In the genomic region with DNA sequence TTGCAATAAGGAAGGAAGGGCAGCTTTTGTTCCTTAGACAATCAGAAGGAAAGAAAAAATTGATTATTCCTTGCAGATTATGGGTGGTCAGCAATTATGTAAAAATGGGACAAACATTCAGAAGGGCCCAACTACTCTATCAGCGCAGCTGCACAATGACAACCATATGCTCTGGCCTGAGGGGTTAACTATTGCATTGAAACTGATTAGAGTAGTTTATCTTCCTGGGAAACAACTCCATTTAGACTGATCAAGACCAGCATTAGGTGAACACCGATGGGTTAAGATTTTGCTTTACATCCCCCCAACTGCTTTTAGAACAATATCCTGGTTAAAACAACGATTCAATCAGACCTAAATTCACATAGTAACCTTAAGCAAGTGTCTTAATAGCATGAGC, we compare ENCODE assay signal across 38 cellular contexts.
"Had no signal": no experiment of that assay in that cellular context is flagged by ENCODE, and none has a peak within 500 bp of the region (broad histone marks: within the 10 kb centered on the region; RNA-seq: fewer than 3 reads in every experiment).

No MANE protein-coding gene starts in this region.

- H3K27ac ChIP-seq: Peyer's patch, SJSA1, VCaP had no signal

- ATAC-seq: activated naive CD4-positive, alpha-beta T cell treated with anti-CD3 and anti-CD28 coated beads, Interleukin-2, amount 50 U/mL, for 72 hours; activated T-cell treated with anti-CD3 and anti-CD28 coated beads, Interleukin-2, amount 50 U/mL, for 4 hours; PC-3 had no signal

- DNase-seq: activated B cell treated with CpG ODN at 0.5 μM for 24 hours; activated CD4-positive, alpha-beta memory T cell treated with anti-CD3 and anti-CD28 coated beads for 36 hours; activated CD4-positive, alpha-beta T cell treated with anti-CD3 and anti-CD28 coated beads for 4 hours; activated CD4-positive, alpha-beta T cell treated with anti-CD3 and anti-CD28 coated beads, Interleukin-2, amount 50 U/mL, for 1 hour; activated CD4-positive, CD25-positive, alpha-beta regulatory T cell treated with anti-CD3 and anti-CD28 coated beads, Interleukin-2, amount 50 U/mL, for 72 hours; activated CD8-positive, alpha-beta memory T cell treated with anti-CD3 and anti-CD28 coated beads, Interleukin-2, amount 50 U/mL, for 4 hours; activated gamma-delta T cell treated with Interleukin-2 at 50 U/mL for 16 hours; activated naive CD4-positive, alpha-beta T cell treated with anti-CD3 and anti-CD28 coated beads for 36 hours; activated T-cell treated with anti-CD3 and anti-CD28 coated beads for 4 hours; activated T-cell treated with anti-CD3 and anti-CD28 coated beads, Interleukin-2, amount 50 U/mL, for 4 hours; anterior cingulate cortex; caudate nucleus; cerebellar nuclear complex; Karpas-422; NCI-H1105; NCI-H1417 treated with DMSO at 0.1 percent for 48 hours; NCI-H1694 treated with DMSO at 0.1 percent for 48 hours; NCI-H2029; NCI-H2107; NCI-H2171; NCI-H510A; NCI-H526; NCI-H748 treated with DMSO at 0.1 percent for 48 hours; NK-92 treated with Interleukin-12 subunit alpha and Interleukin-12 subunit beta, amount 100 ng/mL, for 24 hours; PC-3; Peyer's patch; RPMI8226; SHP77 treated with DMSO at 0.1 percent for 48 hours; SW 1271; T-helper 1 cell; T-helper 2 cell; T-helper 9 cell had no signal

- H3K27me3 ChIP-seq: Peyer's patch, SJSA1 had no signal

- H3K27ac Mint-ChIP-seq: activated B cell treated with CpG ODN at 0.5 μM for 24 hours; activated CD4-positive, alpha-beta memory T cell treated with anti-CD3 and anti-CD28 coated beads for 36 hours; activated naive CD4-positive, alpha-beta T cell treated with anti-CD3 and anti-CD28 coated beads for 36 hours; activated naive CD4-positive, alpha-beta T cell treated with anti-CD3 and anti-CD28 coated beads, Interleukin-2, amount 50 U/mL, for 72 hours; activated T-helper 1 cell treated with anti-CD3 and anti-CD28 coated beads, Interleukin-12 subunit alpha, Interleukin-12 subunit beta, Interleukin-2, Interleukin-4 antibody, amounts not matched to agents 30 ng/mL and 10 ng/mL and 1 ng/mL, durations not matched to agents 14 hours and 24 hours and 36 hours had no signal

- H3K4me3 ChIP-seq: Peyer's patch, SJSA1 had no signal

- H3K9me3 ChIP-seq: Peyer's patch, SJSA1 had no signal

- H3K4me3 Mint-ChIP-seq: activated B cell treated with CpG ODN at 0.5 μM for 24 hours; activated CD4-positive, alpha-beta memory T cell treated with anti-CD3 and anti-CD28 coated beads for 36 hours; activated naive CD4-positive, alpha-beta T cell treated with anti-CD3 and anti-CD28 coated beads for 36 hours; activated T-cell treated with anti-CD3 and anti-CD28 coated beads, Interleukin-2, amount 50 U/mL, for 4 hours; activated T-helper 1 cell treated with anti-CD3 and anti-CD28 coated beads, Interleukin-12 subunit alpha, Interleukin-12 subunit beta, Interleukin-2, Interleukin-4 antibody, amounts not matched to agents 30 ng/mL and 10 ng/mL and 1 ng/mL, durations not matched to agents 14 hours and 24 hours and 36 hours had no signal

- FAIRE-seq: bronchial epithelial cell had no signal

- H3K9me3 Mint-ChIP-seq: activated T-helper 1 cell treated with anti-CD3 and anti-CD28 coated beads, Interleukin-12 subunit alpha, Interleukin-12 subunit beta, Interleukin-2, Interleukin-4 antibody, amounts not matched to agents 30 ng/mL and 10 ng/mL and 1 ng/mL, durations not matched to agents 14 hours and 24 hours and 36 hours had no signal

- H3K27me3 Mint-ChIP-seq: activated B cell treated with CpG ODN at 0.5 μM for 24 hours had no signal

- H3K4me1 Mint-ChIP-seq: activated B cell treated with CpG ODN at 0.5 μM for 24 hours had no signal

- H3K36me3 Mint-ChIP-seq: activated CD4-positive, alpha-beta memory T cell treated with anti-CD3 and anti-CD28 coated beads for 36 hours; brain had no signal

- H3K4me1 ChIP-seq: Peyer's patch had no signal

- H3K36me3 ChIP-seq: Peyer's patch, SJSA1 had no signal
